Comparison of ENCODE assay signal across 8 cellular contexts in the genomic region with DNA sequence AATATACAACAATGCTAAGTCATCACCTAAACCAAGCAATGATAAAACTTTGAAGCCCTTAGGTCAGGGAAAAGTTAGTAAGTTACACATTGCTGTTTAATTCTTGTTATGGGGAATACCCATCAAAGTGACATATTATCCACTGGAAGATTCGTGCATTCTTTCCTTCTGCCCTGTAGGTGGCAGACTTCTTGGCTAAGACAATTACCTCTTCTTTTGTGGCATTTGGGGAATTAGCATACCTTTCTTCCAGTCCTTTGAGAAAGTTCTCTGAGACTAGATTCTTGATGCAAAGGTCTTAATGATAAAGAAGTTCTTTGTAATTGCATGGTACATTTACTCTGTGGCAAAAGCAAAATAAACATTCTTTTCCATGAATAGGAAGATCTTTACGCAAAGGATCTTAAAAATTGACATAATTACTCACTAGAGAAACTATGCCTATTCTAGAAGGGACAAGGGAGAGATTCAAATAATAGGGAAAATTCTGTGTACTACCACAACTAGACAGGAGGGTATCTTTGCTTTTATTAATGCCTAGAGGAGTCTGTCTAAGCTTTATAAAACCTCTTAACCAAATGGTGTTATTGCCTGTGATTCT.
DNase-seq lines count a peak whose midpoint lies in the region; ATAC-seq, FAIRE-seq and TF ChIP-seq lines count a peak whose summit lies in the region.

No MANE protein-coding gene starts in this region.

- no peaks in the 10 kb centered on the region for H3K4me1 ChIP-seq in effector memory CD4-positive, alpha-beta T cell (ENCODE audit: control insufficient read depth, insufficient read depth, low read length, poor library complexity, severe bottlenecking)

- no peak overlapping the region for H3K27ac ChIP-seq in effector memory CD4-positive, alpha-beta T cell (ENCODE audit: insufficient read depth, low read length, poor library complexity, severe bottlenecking)

- H3K9me3 ChIP-seq in effector memory CD4-positive, alpha-beta T cell (ENCODE audit: control insufficient read depth, low read length) = no peaks in the 10 kb centered on the region

- no peak overlapping the region for H3K4me3 ChIP-seq in cardiac fibroblast (replicated peaks in 1 of 2; ENCODE audit: low read depth in 2 of 2, low read length in 2 of 2)
- H3K4me3 ChIP-seq in effector memory CD4-positive, alpha-beta T cell (ENCODE audit: insufficient read depth, low read depth, low read length, poor library complexity, severe bottlenecking) = no peak overlapping the region

- peak; percentile 65 for DNase-seq in DMS53 (lab: John Stamatoyannopoulos, UW)
- peak; percentile 1 for DNase-seq in HTR-8/SVneo (ENCODE audit: insufficient read length, low spot score)
- peak; percentile 0 to 1 for DNase-seq in cardiac fibroblast (ENCODE audit: low read depth in 2 of 2)
- DNase-seq in renal cortical epithelial cell (ENCODE audit: low read depth) = peak; percentile 38
- DNase-seq in activated CD4-positive, CD25-positive, alpha-beta regulatory T cell (lab: John Stamatoyannopoulos, UW) = no peak
- DNase-seq in effector memory CD4-positive, alpha-beta T cell = no peak

- no peaks in the 10 kb centered on the region for H3K36me3 ChIP-seq in effector memory CD4-positive, alpha-beta T cell (ENCODE audit: control insufficient read depth, insufficient read depth, low read length)

- TF ChIP-seq CTCF in cardiac fibroblast (IDR thresholded peaks at IDR 0.05; ENCODE audit: low read depth, low read length) = no peak

- H3K27me3 ChIP-seq in effector memory CD4-positive, alpha-beta T cell (replicated peaks; ENCODE audit: control insufficient read depth, insufficient read depth, low read length, poor library complexity, severe bottlenecking) = no peaks in the 10 kb centered on the region

- ATAC-seq in GM19463 (IDR thresholded peaks at IDR 0.05; ENCODE audit: unreplicated experiment) (peak; percentile 89), HG03039 (IDR thresholded peaks at IDR 0.05; ENCODE audit: unreplicated experiment) (no peak)

- FAIRE-seq in HTR-8/SVneo (lab: Jason Lieb, UNC) = no peak

Comparison
In these comparisons a context has a peak if more than half of its experiments do, and no peak if none do; other contexts are left out.
1. DNase-seq: peak in DMS53 (single experiment), HTR-8/SVneo (single experiment), cardiac fibroblast (2 of 2) and renal cortical epithelial cell (single experiment); none in activated CD4-positive, CD25-positive, alpha-beta regulatory T cell (0 of 4) and effector memory CD4-positive, alpha-beta T cell (0 of 3).